Comparison of ENCODE assay signal across 8 cellular contexts in the genomic region with DNA sequence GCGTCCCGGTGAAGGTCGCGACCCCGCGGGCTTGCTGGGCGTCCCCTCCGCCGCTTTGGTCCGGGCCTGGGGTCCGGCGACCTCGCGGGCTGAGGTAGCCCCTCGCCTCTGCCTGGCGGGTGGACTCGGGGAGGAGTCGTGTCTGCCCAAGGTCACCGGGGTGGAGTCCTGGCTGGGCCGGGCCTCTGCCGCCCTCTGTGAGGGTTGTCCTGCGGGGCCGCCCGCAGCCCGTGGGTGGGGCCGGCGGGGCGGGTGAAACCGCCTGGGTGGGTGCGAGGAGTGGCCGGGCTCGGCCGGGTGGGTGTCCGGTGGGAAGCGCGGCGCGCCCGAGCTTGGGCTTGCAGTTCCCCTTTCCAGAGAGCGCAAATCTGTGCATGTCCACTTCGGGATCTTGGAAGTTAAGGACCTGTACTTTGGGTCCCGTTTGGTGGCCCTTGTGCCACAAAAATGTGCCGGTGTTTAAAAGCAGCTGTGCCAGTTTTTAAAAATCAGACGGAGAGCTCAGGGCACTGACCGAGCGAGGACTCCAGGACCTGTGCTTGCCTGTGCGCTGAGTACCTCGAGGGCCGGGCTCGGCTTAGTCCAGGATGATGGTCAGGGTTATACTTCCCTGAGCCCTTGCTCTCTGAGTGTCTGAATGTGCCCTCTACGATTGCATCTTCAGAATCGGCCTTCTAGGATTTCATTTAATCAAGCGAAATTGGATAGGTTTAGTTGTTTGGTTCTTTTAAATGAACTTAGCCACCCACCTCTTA.
DNase-seq lines count a peak whose midpoint lies in the region; ATAC-seq and TF ChIP-seq lines count a peak whose summit lies in the region.
"Not testable (repeated sequence)": the region's sequence is repeated elsewhere in the genome, so short reads cannot be mapped to it uniquely, and the experiment has no call there.

No MANE protein-coding gene starts in this region.

- 0 out of 2 replicates have a peak overlapping the region, but pooled peaks have one; percentile 25 for H3K9ac ChIP-seq in GM23248

- not testable (repeated sequence) for H3K9me2 ChIP-seq in GM23248 (ENCODE audit: insufficient read depth); hepatocyte (replicated peaks; ENCODE audit: insufficient read depth)

- intact Hi-C loops in body of pancreas (cut with DNase I); uterus (cut with DNase I; ENCODE audit: low total_unique reads): not testable (repeated sequence)

- not testable (repeated sequence) for H3K27ac Mint-ChIP-seq in T-cell; osteocyte (ENCODE audit: unreplicated experiment)

- not testable (repeated sequence) for H2AFZ ChIP-seq in GM23248, hepatocyte

- H3K4me2 ChIP-seq in GM23248 (ENCODE audit: unreplicated experiment): peak overlapping the region; percentile 53
- peak overlapping the region; percentile 78 for H3K4me2 ChIP-seq in hepatocyte

- not testable (repeated sequence) for H3K27me3 ChIP-seq in GM23248 (replicated peaks; ENCODE audit: insufficient read depth); body of pancreas; hepatocyte; uterus

- peak; percentile 4 for DNase-seq in GM23248
- DNase-seq in T-cell; hepatocyte (ENCODE audit: low spot score); osteocyte (ENCODE audit: extremely low spot score, unreplicated experiment); uterus: not testable (repeated sequence)
- peak in 1 of 4 donors; percentile 25 for DNase-seq in body of pancreas

- peak; percentile 23 for ATAC-seq in GM18519 (IDR thresholded peaks at IDR 0.05; ENCODE audit: low FRiP score, unreplicated experiment)
- peak; percentile 49 for ATAC-seq in HG03354 (IDR thresholded peaks at IDR 0.05; ENCODE audit: poor library complexity, severe bottlenecking, unreplicated experiment)
- peak; percentile 17 to 59 (median 55) for ATAC-seq in T-cell (replicated peaks in 1 of 4)
- ATAC-seq in body of pancreas: peak; percentile 79

- H3K36me3 Mint-ChIP-seq in T-cell; osteocyte (ENCODE audit: unreplicated experiment): not testable (repeated sequence)

- H3F3A ChIP-seq in GM23248 (ENCODE audit: insufficient read depth): not testable (repeated sequence)

- not testable (repeated sequence) for H3K36me3 ChIP-seq in GM23248 (ENCODE audit: low read depth); body of pancreas (replicated peaks in 1 of 2; ENCODE audit: insufficient read depth in 1 of 2, low read depth in 2 of 2); hepatocyte (replicated peaks; ENCODE audit: insufficient read depth, low read depth); uterus

- CTCF ChIA-PET in T-cell (lab: Charles Lee): not testable (repeated sequence)

- WGBS in GM23248 (ENCODE audit: low coverage in 1 of 2, low lambda C conversion rate in 2 of 2, missing lambda C conversion rate in 2 of 2), 2 experiments: 0 to 4% methylated on average over 3 to 4 of the region's 53 CpGs
- 0 to 6% methylated on average over 3 to 6 of the region's 53 CpGs for WGBS in body of pancreas, 2 donors
- WGBS in hepatocyte (ENCODE audit: low lambda C conversion rate, missing lambda C conversion rate): 7% methylated on average over 5 of the region's 53 CpGs

- not testable (repeated sequence) for H3K9me3 ChIP-seq in GM23248 (ENCODE audit: low read depth); body of pancreas; hepatocyte (ENCODE audit: low read depth); uterus

- not testable (repeated sequence) for H3K9me3 Mint-ChIP-seq in T-cell; osteocyte (ENCODE audit: unreplicated experiment)

- peak overlapping the region; percentile 64 for H3K4me3 ChIP-seq in GM23248
- H3K4me3 ChIP-seq in body of pancreas, hepatocyte: not testable (repeated sequence)
- H3K4me3 ChIP-seq in uterus: peak overlapping the region; percentile 51 to 53

- POLR2A ChIA-PET in T-cell (lab: Charles Lee): not testable (repeated sequence)

- not testable (repeated sequence) for H3K27me3 Mint-ChIP-seq in T-cell; osteocyte (ENCODE audit: unreplicated experiment)

- H3K4me1 ChIP-seq in GM23248 (ENCODE audit: insufficient read depth); body of pancreas; hepatocyte (ENCODE audit: insufficient read depth); uterus: not testable (repeated sequence)

- not testable (repeated sequence) for TF ChIP-seq CTCF in body of pancreas (IDR thresholded peaks at IDR 0.05); hepatocyte (IDR thresholded peaks at IDR 0.05; ENCODE audit: poor library complexity); osteocyte (IDR thresholded peaks at IDR 0.05); uterus (IDR thresholded peaks at IDR 0.05)

- not testable (repeated sequence) for TF ChIP-seq POLR2A in body of pancreas (IDR thresholded peaks at IDR 0.05); uterus (IDR thresholded peaks at IDR 0.05)

- not testable (repeated sequence) for H4K20me1 ChIP-seq in GM23248 (ENCODE audit: insufficient read depth); hepatocyte (ENCODE audit: insufficient read depth, poor library complexity, severe bottlenecking)

- not testable (repeated sequence) for H3K4me1 Mint-ChIP-seq in T-cell; osteocyte (ENCODE audit: unreplicated experiment)

- not testable (repeated sequence) for H3K79me2 ChIP-seq in GM23248 (ENCODE audit: insufficient read depth); hepatocyte

- not testable (repeated sequence) for H3K27ac ChIP-seq in GM23248, hepatocyte
- H3K27ac ChIP-seq in body of pancreas (peak overlapping the region in 3 of 4 donors; percentile 65 to 92 (median 78)), uterus (peak overlapping the region in 1 of 2 donors; percentile 79)

- H3K4me3 Mint-ChIP-seq in T-cell (peak overlapping the region; percentile 43 to 83 (median 50)), osteocyte (ENCODE audit: unreplicated experiment) (peak overlapping the region; percentile 52)

- in situ Hi-C loops in GM23248 (cut with MboI): not testable (repeated sequence)

Comparison
In these comparisons a context has a peak if more than half of its experiments do, and no peak if none do; other contexts are left out.
1. ATAC-seq: peak in every context shown above with its lines; median percentile 79 in body of pancreas; 55 in T-cell; 49 in HG03354; 23 in GM18519.